16 cellular contexts compared by ENCODE assay signal in the genomic region with DNA sequence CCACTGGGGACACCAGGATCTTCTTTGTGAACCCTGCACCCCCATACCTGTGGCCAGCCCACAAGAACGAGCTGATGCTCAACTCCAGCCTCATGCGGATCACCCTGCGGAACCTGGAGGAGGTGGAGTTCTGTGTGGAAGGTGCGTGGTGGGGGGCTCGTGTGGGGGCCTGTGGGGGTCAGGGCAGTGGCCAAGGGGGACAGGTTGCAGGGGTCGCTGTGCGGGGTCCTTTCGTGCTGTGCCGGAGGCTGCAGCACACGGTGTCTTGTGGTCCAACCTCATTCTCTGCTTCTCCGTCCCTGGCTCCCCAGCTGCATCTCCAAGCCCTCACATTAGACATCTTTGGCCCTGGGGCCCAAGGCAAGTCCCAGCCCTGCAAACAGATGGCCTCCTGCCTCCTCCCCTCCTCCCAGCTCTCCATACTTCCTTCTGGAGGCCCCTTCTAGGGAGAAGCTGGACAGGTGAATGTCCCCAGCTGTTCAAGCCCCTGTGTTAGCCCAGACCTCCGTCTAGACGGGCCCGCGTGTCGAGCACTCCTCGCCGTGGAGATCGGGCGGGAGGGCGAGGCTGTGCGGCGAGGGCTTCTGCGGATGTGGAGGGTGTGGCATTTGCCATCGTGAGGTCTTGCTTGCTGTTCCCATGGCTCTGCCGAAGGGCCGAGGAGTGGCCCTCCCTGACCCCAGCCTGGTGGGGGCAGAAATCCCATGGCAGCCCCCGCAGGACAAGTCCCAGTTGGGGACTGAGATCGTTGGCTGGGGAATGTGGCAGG. TPM values are rescaled to one million over a fixed set of nuclear protein-coding genes. Genes with fewer than 3 reads are reported as not detected.
DNase-seq lines count a peak whose midpoint lies in the region; ATAC-seq, FAIRE-seq and TF ChIP-seq lines count a peak whose summit lies in the region.
"Had no signal": no experiment of that assay in that cellular context is flagged by ENCODE, and none has a peak within 500 bp of the region (broad histone marks: within the 10 kb centered on the region; RNA-seq: fewer than 3 reads in every experiment).

No MANE protein-coding gene starts in this region.

- TF ChIP-seq EP300 in H1 (IDR thresholded peaks at IDR 0.05; ENCODE audit: borderline replicate concordance in 1 of 2, low read depth in 2 of 2, low read length in 2 of 2): no peak

- no peaks in the 10 kb centered on the region for H3K9me3 Mint-ChIP-seq in activated naive CD8-positive, alpha-beta T cell treated with anti-CD3 and anti-CD28 coated beads, Interleukin-2, amount 50 U/mL, for 24 hours
- H3K9me3 Mint-ChIP-seq: activated T-cell treated with anti-CD3 and anti-CD28 coated beads, Interleukin-2, amount 50 U/mL, for 4 hours had no signal

- H2AK5ac ChIP-seq in H1 (ENCODE audit: low read depth, low read length): peak overlapping the region; percentile 82; the same call in 1 of the 2 replicates
- peak overlapping the region; percentile 99 for H2AK5ac ChIP-seq in neuronal stem cell (ENCODE audit: low read depth, low read length)

- no peak overlapping the region for H3K56ac ChIP-seq in H1 (replicated peaks; ENCODE audit: insufficient read length, low read depth, low read length)

- POLR2A ChIA-PET in H1 (lab: Charles Lee; ENCODE audit: partially characterized antibody): interaction anchor here (0.7 to 14.9 kb wide), 6 partner anchors 14 to 178 kb away, joined by 3 to 245 read pairs (median 5); no protein-coding TSS in a partner anchor

- H4K5ac ChIP-seq in H1 (ENCODE audit: insufficient read length, low read depth, low read length): no peak overlapping the region

- H3K18ac ChIP-seq in H1 (ENCODE audit: extremely low read depth, low read length) (no peak overlapping the region), neuronal stem cell (ENCODE audit: low read length) (peak overlapping the region; percentile 71)

- H2BK5ac ChIP-seq in H1 (ENCODE audit: low read depth, low read length) (0 out of 2 replicates have a peak overlapping the region, but pooled peaks have one; percentile 63), neuronal stem cell (ENCODE audit: low read length) (peak overlapping the region; percentile 35)

- peaks cover 0 to 24% (median 3%) of the 10 kb centered on the region in 4 experiments; a peak in 4 of 8 replicates for H3K36me3 ChIP-seq in H1 (ENCODE audit: control insufficient read depth in 2 of 4, insufficient read depth in 4 of 4, low read length in 3 of 4)
- H3K36me3 ChIP-seq in neuronal stem cell (replicated peaks in 1 of 2; ENCODE audit: control insufficient read depth in 2 of 2, insufficient read depth in 2 of 2, low read length in 2 of 2): peaks cover 9 to 45% of the 10 kb centered on the region in 2 donors

- peaks cover 1% of the 10 kb centered on the region for H3K27me3 Mint-ChIP-seq in activated naive CD8-positive, alpha-beta T cell treated with anti-CD3 and anti-CD28 coated beads, Interleukin-2, amount 50 U/mL, for 24 hours

- peaks cover 8% of the 10 kb centered on the region; the same call in 1 of the 2 replicates for H3K23me2 ChIP-seq in H1 (ENCODE audit: low read depth, low read length)

- peak overlapping the region in 1 of 2 experiments; percentile 79; a peak in 2 of 4 replicates for H3K4me2 ChIP-seq in H1 (ENCODE audit: insufficient read depth in 1 of 2, low read depth in 2 of 2, low read length in 2 of 2)
- no peak overlapping the region for H3K4me2 ChIP-seq in neuronal stem cell (ENCODE audit: insufficient read depth, low read length, poor library complexity, severe bottlenecking)

- TF ChIP-seq POLR2A in H1 (IDR thresholded peaks at IDR 0.05; ENCODE audit: control extremely low read depth in 1 of 2, low read depth in 2 of 2, low read length in 2 of 2): no peak

- no peak overlapping the region for H3K27ac ChIP-seq in H1 (ENCODE audit: low read depth, low read length)
- no peak overlapping the region for H3K27ac ChIP-seq in neuronal stem cell (replicated peaks; ENCODE audit: low read length)

- no peak for ATAC-seq in activated naive CD8-positive, alpha-beta T cell treated with anti-CD3 and anti-CD28 coated beads, Interleukin-2, amount 50 U/mL, for 24 hours
- no peak for ATAC-seq in GM19452 (IDR thresholded peaks at IDR 0.05; ENCODE audit: unreplicated experiment)
- ATAC-seq: activated T-cell treated with anti-CD3 and anti-CD28 coated beads, Interleukin-2, amount 50 U/mL, for 4 hours; esophagus mucosa; mucosa of descending colon had no signal

- no peak overlapping the region for H2BK120ac ChIP-seq in H1 (replicated peaks; ENCODE audit: low read depth, low read length)
- no peak overlapping the region for H2BK120ac ChIP-seq in neuronal stem cell (ENCODE audit: low read depth, low read length)

- CTCF ChIA-PET in H1 (lab: Charles Lee; ENCODE audit: partially characterized antibody): interaction anchor here (0.6 to 3.0 kb wide), 8 partner anchors 10 to 202 kb away, joined by 3 to 15 read pairs (median 4); no protein-coding TSS in a partner anchor

- no peak overlapping the region for H3K4me3 Mint-ChIP-seq in activated naive CD8-positive, alpha-beta T cell treated with anti-CD3 and anti-CD28 coated beads, Interleukin-2, amount 50 U/mL, for 24 hours
- H3K4me3 Mint-ChIP-seq: activated T-cell treated with anti-CD3 and anti-CD28 coated beads, Interleukin-2, amount 50 U/mL, for 4 hours had no signal

- peaks cover 13% of the 10 kb centered on the region for H3K79me1 ChIP-seq in H1 (ENCODE audit: low read depth, low read length)
- H3K79me1 ChIP-seq in neuronal stem cell (ENCODE audit: low read depth, low read length): peaks cover 40% of the 10 kb centered on the region

- H3K4me1 ChIP-seq in H1 (replicated peaks in 1 of 4; ENCODE audit: control insufficient read depth in 3 of 4, insufficient read depth in 4 of 4, low read length in 3 of 4): peaks cover 2 to 54% (median 38%) of the 10 kb centered on the region in 4 experiments
- H3K4me1 ChIP-seq in neuronal stem cell (ENCODE audit: control insufficient read depth in 2 of 2, insufficient read depth in 1 of 2, low read depth in 1 of 2, low read length in 2 of 2): peaks cover 12 to 35% of the 10 kb centered on the region in 2 donors

- H2AFZ ChIP-seq in H1 (ENCODE audit: low read length): no peak overlapping the region
- no peak overlapping the region for H2AFZ ChIP-seq in neuronal stem cell (ENCODE audit: low read length)

- H2BK15ac ChIP-seq in H1 (ENCODE audit: low read length): peak overlapping the region; percentile 81; the same call in 1 of the 2 replicates
- peak overlapping the region; percentile 98 for H2BK15ac ChIP-seq in neuronal stem cell (ENCODE audit: low read length)

- H3K79me2 ChIP-seq in H1 (ENCODE audit: control insufficient read depth in 1 of 2, insufficient read depth in 2 of 2, low read length in 2 of 2): peaks cover 0 to 13% of the 10 kb centered on the region in 2 experiments; a peak in 1 of 4 replicates

- H3K4ac ChIP-seq in H1 (replicated peaks; ENCODE audit: insufficient read length, low read depth, low read length) (peak overlapping the region; percentile 53), neuronal stem cell (ENCODE audit: low read length) (no peak overlapping the region)

- H4K91ac ChIP-seq in H1 (replicated peaks; ENCODE audit: insufficient read length, low read length) (no peak overlapping the region), neuronal stem cell (ENCODE audit: low read depth, low read length, poor library complexity) (no peak overlapping the region)

- WGBS in H1 (ENCODE audit: extremely low coverage in 1 of 2, insufficient coverage in 1 of 2, insufficient read length in 1 of 2, insufficient replicate concordance in 2 of 2, low coverage in 1 of 2, low lambda C conversion rate in 2 of 2, missing lambda C conversion rate in 1 of 2), 2 experiments: 90% methylated on average over 17 of the region's 29 CpGs; no CpG with 5 or more reads in 1 of the 2 experiments
- WGBS in neuronal stem cell (ENCODE audit: extremely low coverage in 2 of 2, insufficient read length in 2 of 2, insufficient replicate concordance in 1 of 2), 2 donors: no CpG with 5 or more reads among the region's 29 CpGs

- peaks cover 8% of the 10 kb centered on the region for H3K4me1 Mint-ChIP-seq in activated naive CD8-positive, alpha-beta T cell treated with anti-CD3 and anti-CD28 coated beads, Interleukin-2, amount 50 U/mL, for 24 hours

- H3K4me3 ChIP-seq in H1 (ENCODE audit: extremely low read depth in 1 of 4, insufficient read depth in 2 of 4, low read depth in 3 of 4, low read length in 4 of 4) (no peak overlapping the region), neuronal stem cell (ENCODE audit: low read length in 2 of 2) (no peak overlapping the region)
- H3K4me3 ChIP-seq: mucosa of descending colon had no signal

- no peaks in the 10 kb centered on the region for H3K9me3 ChIP-seq in H1 (ENCODE audit: insufficient read depth in 2 of 2, low read depth in 1 of 2, low read length in 1 of 2)
- no peaks in the 10 kb centered on the region for H3K9me3 ChIP-seq in neuronal stem cell (replicated peaks in 1 of 2; ENCODE audit: control insufficient read depth in 2 of 2, insufficient read depth in 1 of 2, low read depth in 1 of 2, low read length in 2 of 2)
- H3K9me3 ChIP-seq: mucosa of descending colon had no signal

- H3K9ac ChIP-seq in H1 (replicated peaks in 1 of 4; ENCODE audit: extremely low read depth in 1 of 4, low read depth in 3 of 4, low read length in 3 of 4) (no peak overlapping the region), neuronal stem cell (ENCODE audit: low read depth, low read length, poor library complexity) (peak overlapping the region; percentile 7)

- TF ChIP-seq RAD21 in H1 (IDR thresholded peaks at IDR 0.05 in 1 of 2, conservative IDR thresholded peaks at IDR 0.05 in 1 of 2; ENCODE audit: low read depth in 2 of 2, low read length in 2 of 2): no peak

- TF ChIP-seq CTCF in H1 (IDR thresholded peaks at IDR 0.05; ENCODE audit: control extremely low read depth in 1 of 3, insufficient read depth in 1 of 3, low read depth in 1 of 3, low read length in 3 of 3): no peak

- H4K20me1 ChIP-seq in H1 (replicated peaks in 1 of 2; ENCODE audit: control insufficient read depth in 1 of 2, insufficient read depth in 2 of 2, low read length in 2 of 2): peaks cover 6 to 16% of the 10 kb centered on the region in 2 experiments

- H3K36me3 Mint-ChIP-seq in activated naive CD8-positive, alpha-beta T cell treated with anti-CD3 and anti-CD28 coated beads, Interleukin-2, amount 50 U/mL, for 24 hours (ENCODE audit: low read depth): no peaks in the 10 kb centered on the region

- H3K27ac Mint-ChIP-seq in activated naive CD8-positive, alpha-beta T cell treated with anti-CD3 and anti-CD28 coated beads, Interleukin-2, amount 50 U/mL, for 24 hours: no peak overlapping the region

- H3K23ac ChIP-seq in H1 (ENCODE audit: insufficient read length): no peak overlapping the region
- peak overlapping the region; percentile 80 for H3K23ac ChIP-seq in neuronal stem cell (ENCODE audit: low read depth, low read length, poor library complexity)

- H2BK12ac ChIP-seq in H1 (ENCODE audit: low read depth, low read length) (peak overlapping the region; percentile 99), neuronal stem cell (ENCODE audit: low read length) (peak overlapping the region; percentile 33)

- H4K8ac ChIP-seq in H1 (ENCODE audit: extremely low read depth, insufficient read depth, low read length) (peak overlapping the region; percentile 46; the same call in 1 of the 2 replicates), neuronal stem cell (ENCODE audit: low read depth, low read length) (no peak overlapping the region)

- no peak for FAIRE-seq in H1 (lab: Jason Lieb, UNC)
- FAIRE-seq: colon had no signal

- no peaks in the 10 kb centered on the region for H3K27me3 ChIP-seq in H1 (replicated peaks in 1 of 4; ENCODE audit: control insufficient read depth in 3 of 4, extremely low read depth in 1 of 4, insufficient read depth in 3 of 4, low read length in 3 of 4)
- no peaks in the 10 kb centered on the region for H3K27me3 ChIP-seq in neuronal stem cell (ENCODE audit: control insufficient read depth in 3 of 3, insufficient read depth in 3 of 3, low read depth in 1 of 3, low read length in 3 of 3)

- no peak overlapping the region for H3K14ac ChIP-seq in H1 (ENCODE audit: insufficient read length)
- H3K14ac ChIP-seq in neuronal stem cell (ENCODE audit: low read length): no peak overlapping the region

- DNase-seq in DMS 273 (lab: John Stamatoyannopoulos, UW; ENCODE audit: unreplicated experiment) (peak; percentile 64), DMS 273 treated with DMSO at 0.1 percent for 48 hours (lab: John Stamatoyannopoulos, UW) (no peak), NCI-H69 (lab: John Stamatoyannopoulos, UW) (peak; percentile 17), H1 (ENCODE audit: low read depth in 1 of 2, low spot score in 2 of 2) (no peak), neuronal stem cell (ENCODE audit: low spot score) (no peak), NCI-H2081 (lab: John Stamatoyannopoulos, UW) (no peak)
- no peak for DNase-seq in activated naive CD8-positive, alpha-beta T cell treated with anti-CD3 and anti-CD28 coated beads, Interleukin-2, amount 50 U/mL, for 24 hours
- DNase-seq: activated CD4-positive, alpha-beta T cell treated with anti-CD3 and anti-CD28 coated beads, Interleukin-2, amount 50 U/mL, for 48 hours; activated T-cell treated with anti-CD3 and anti-CD28 coated beads, Interleukin-2, amount 50 U/mL, for 4 hours; islet precursor cell; MM.1S; mucosa of descending colon had no signal

- H2BK20ac ChIP-seq in H1 (ENCODE audit: low read length): no peak overlapping the region

RNA-seq across cellular contexts. Expression of gene AGRN, which starts 2.6 kb away (rescaled TPM):
- 155 and 162 TPM in 2 replicates for total RNA-seq in H1 (2021; fragmentation: NEBNext Ultra II Directional; extraction: Animal tissue kit (Norgen Biotek cat#: 25700))
- 52.3 and 104 TPM in 2 replicates for polyA plus RNA-seq in H1 (2011; rRNA removed)
- 82.7 TPM for polyA plus RNA-seq in H1 (2011; cell fraction: cytosol; rRNA removed)
- 556 TPM for polyA plus RNA-seq in H1 (2011; cell fraction: nucleus; rRNA removed)
- 93.3 to 153 TPM (median 143 TPM) in 4 replicates for polyA plus RNA-seq in H1 (2012, experiment 1 of 2)
- 95.8 TPM for polyA plus RNA-seq in H1 (2012, experiment 2 of 2)
- polyA plus RNA-seq in H1 (2013, experiment 1 of 2): 113 TPM
- polyA plus RNA-seq in H1 (2013, experiment 2 of 2): 84.3 TPM
- 35.4 and 47.0 TPM in 2 replicates for polyA minus RNA-seq in H1 (2011; rRNA and poly(A)+ RNA removed)
- 94.9 TPM for polyA minus RNA-seq in H1 (2011; cell fraction: cytosol; rRNA and poly(A)+ RNA removed)
- polyA minus RNA-seq in H1 (2011; cell fraction: nucleus; rRNA and poly(A)+ RNA removed): 130 TPM
- polyA plus RNA-seq in neuronal stem cell (2013, experiment 1 of 2): 79.8 TPM
- polyA plus RNA-seq in neuronal stem cell (2013, experiment 2 of 2): 78.9 TPM

RNA-seq across cellular contexts. Expression of gene ISG15, which starts 9.2 kb away (rescaled TPM):
- total RNA-seq in H1 (2021; fragmentation: NEBNext Ultra II Directional; extraction: Animal tissue kit (Norgen Biotek cat#: 25700)): 27.7 and 29.3 TPM in 2 replicates
- 121 and 123 TPM in 2 replicates for polyA plus RNA-seq in H1 (2011; rRNA removed)
- polyA plus RNA-seq in H1 (2011; cell fraction: cytosol; rRNA removed): 83.6 TPM
- 56.0 TPM for polyA plus RNA-seq in H1 (2011; cell fraction: nucleus; rRNA removed)
- polyA plus RNA-seq in H1 (2012, experiment 1 of 2): 15.3 to 54.0 TPM (median 48.7 TPM) in 4 replicates
- polyA plus RNA-seq in H1 (2012, experiment 2 of 2): 32.5 TPM
- polyA plus RNA-seq in H1 (2013, experiment 1 of 2): 35.2 TPM
- polyA plus RNA-seq in H1 (2013, experiment 2 of 2): 36.8 TPM
- 6.5 and 11.0 TPM in 2 replicates for polyA minus RNA-seq in H1 (2011; rRNA and poly(A)+ RNA removed)
- polyA minus RNA-seq in H1 (2011; cell fraction: cytosol; rRNA and poly(A)+ RNA removed): 18.9 TPM
- polyA minus RNA-seq in H1 (2011; cell fraction: nucleus; rRNA and poly(A)+ RNA removed): 13.1 TPM
- polyA plus RNA-seq in neuronal stem cell (2013, experiment 1 of 2): 44.0 TPM
- polyA plus RNA-seq in neuronal stem cell (2013, experiment 2 of 2): 44.5 TPM

RNA-seq across cellular contexts. Expression of gene HES4, which starts 22.6 kb away (rescaled TPM):
- 1.2 and 2.8 TPM in 2 replicates for total RNA-seq in H1 (2021; fragmentation: NEBNext Ultra II Directional; extraction: Animal tissue kit (Norgen Biotek cat#: 25700))
- 3.5 and 12.8 TPM in 2 replicates for polyA plus RNA-seq in H1 (2011; rRNA removed)
- 8.3 TPM for polyA plus RNA-seq in H1 (2011; cell fraction: cytosol; rRNA removed)
- polyA plus RNA-seq in H1 (2011; cell fraction: nucleus; rRNA removed): 14.5 TPM
- polyA plus RNA-seq in H1 (2012, experiment 1 of 2): 1.1 to 1.7 TPM (median 1.3 TPM) in 3 of 4 replicates, not detected in the other
- 0.43 TPM for polyA plus RNA-seq in H1 (2012, experiment 2 of 2)
- polyA plus RNA-seq in H1 (2013, experiment 1 of 2): 3.8 TPM
- 3.2 TPM for polyA plus RNA-seq in H1 (2013, experiment 2 of 2)
- not detected in 2 replicates for polyA minus RNA-seq in H1 (2011; rRNA and poly(A)+ RNA removed)
- 4.5 TPM for polyA minus RNA-seq in H1 (2011; cell fraction: cytosol; rRNA and poly(A)+ RNA removed)
- polyA minus RNA-seq in H1 (2011; cell fraction: nucleus; rRNA and poly(A)+ RNA removed): 3.4 TPM
- 312 TPM for polyA plus RNA-seq in neuronal stem cell (2013, experiment 1 of 2)
- polyA plus RNA-seq in neuronal stem cell (2013, experiment 2 of 2): 285 TPM

RNA-seq across cellular contexts. Expression of gene PERM1, which starts 40.6 kb away (rescaled TPM):
- total RNA-seq in H1 (2021; fragmentation: NEBNext Ultra II Directional; extraction: Animal tissue kit (Norgen Biotek cat#: 25700)): not detected in 2 replicates
- polyA plus RNA-seq in H1 (2011; rRNA removed): not detected in 2 replicates
- not detected for polyA plus RNA-seq in H1 (2011; cell fraction: cytosol; rRNA removed)
- not detected for polyA plus RNA-seq in H1 (2011; cell fraction: nucleus; rRNA removed)
- 0.30 to 0.90 TPM (median 0.58 TPM) in 4 replicates for polyA plus RNA-seq in H1 (2012, experiment 1 of 2)
- 0.20 TPM for polyA plus RNA-seq in H1 (2012, experiment 2 of 2)
- not detected for polyA plus RNA-seq in H1 (2013, experiment 1 of 2)
- not detected for polyA plus RNA-seq in H1 (2013, experiment 2 of 2)
- polyA minus RNA-seq in H1 (2011; rRNA and poly(A)+ RNA removed): not detected in 2 replicates
- not detected for polyA minus RNA-seq in H1 (2011; cell fraction: cytosol; rRNA and poly(A)+ RNA removed)
- polyA minus RNA-seq in H1 (2011; cell fraction: nucleus; rRNA and poly(A)+ RNA removed): not detected
- not detected for polyA plus RNA-seq in neuronal stem cell (2013, experiment 1 of 2)
- polyA plus RNA-seq in neuronal stem cell (2013, experiment 2 of 2): 0.01 TPM
- total RNA-seq: activated T-cell treated with anti-CD3 and anti-CD28 coated beads, Interleukin-2, amount 50 U/mL, for 4 hours; esophagus mucosa; pulmonary artery endothelial cell had no signal

RNA-seq across cellular contexts. Expression of gene RNF223, which starts 51.6 kb away (rescaled TPM):
- total RNA-seq in H1 (2021; fragmentation: NEBNext Ultra II Directional; extraction: Animal tissue kit (Norgen Biotek cat#: 25700)): not detected in 2 replicates
- not detected in 2 replicates for polyA plus RNA-seq in H1 (2011; rRNA removed)
- polyA plus RNA-seq in H1 (2011; cell fraction: cytosol; rRNA removed): not detected
- not detected for polyA plus RNA-seq in H1 (2011; cell fraction: nucleus; rRNA removed)
- polyA plus RNA-seq in H1 (2012, experiment 1 of 2): not detected in 4 replicates
- polyA plus RNA-seq in H1 (2012, experiment 2 of 2): not detected
- polyA plus RNA-seq in H1 (2013, experiment 1 of 2): 0.02 TPM
- polyA plus RNA-seq in H1 (2013, experiment 2 of 2): not detected
- not detected in 2 replicates for polyA minus RNA-seq in H1 (2011; rRNA and poly(A)+ RNA removed)
- not detected for polyA minus RNA-seq in H1 (2011; cell fraction: cytosol; rRNA and poly(A)+ RNA removed)
- 0.40 TPM for polyA minus RNA-seq in H1 (2011; cell fraction: nucleus; rRNA and poly(A)+ RNA removed)
- polyA plus RNA-seq in neuronal stem cell (2013, experiment 1 of 2): 0.03 TPM
- 0.01 TPM for polyA plus RNA-seq in neuronal stem cell (2013, experiment 2 of 2)
- total RNA-seq: pulmonary artery endothelial cell had no signal

Comparison
In these comparisons a context has a peak if more than half of its experiments do, and no peak if none do; other contexts are left out.
1. DNase-seq: peak in DMS 273 (single experiment) and NCI-H69 (single experiment); none in DMS 273 treated with DMSO at 0.1 percent for 48 hours (single experiment), H1 (0 of 2), neuronal stem cell (single experiment), NCI-H2081 (0 of 2) and activated naive CD8-positive, alpha-beta T cell treated with anti-CD3 and anti-CD28 coated beads, Interleukin-2, amount 50 U/mL, for 24 hours (single experiment).